1 cellular context compared by ENCODE assay signal in genomic region chr1:229874150-229874549, GRCh38.
TF ChIP-seq lines count a peak whose summit lies in the region.

No MANE protein-coding gene starts in this region.

TF ChIP-seq in HepG2, 621 proteins besides CTCF, POLR2A, EP300 and RAD21 (continued from another document):
- no peak for TF ChIP-seq ATF3 (CRISPR knock-in tag; IDR thresholded peaks at IDR 0.05)
- no peak for TF ChIP-seq KDM5B (CRISPR knock-in tag; IDR thresholded peaks at IDR 0.05; ENCODE audit: borderline replicate concordance)
- TF ChIP-seq ATM (IDR thresholded peaks at IDR 0.05; ENCODE audit: borderline replicate concordance) = no peak
- TF ChIP-seq BHLHE40 (IDR thresholded peaks at IDR 0.05; ENCODE audit: low read length) = no peak
